In the genomic region with DNA sequence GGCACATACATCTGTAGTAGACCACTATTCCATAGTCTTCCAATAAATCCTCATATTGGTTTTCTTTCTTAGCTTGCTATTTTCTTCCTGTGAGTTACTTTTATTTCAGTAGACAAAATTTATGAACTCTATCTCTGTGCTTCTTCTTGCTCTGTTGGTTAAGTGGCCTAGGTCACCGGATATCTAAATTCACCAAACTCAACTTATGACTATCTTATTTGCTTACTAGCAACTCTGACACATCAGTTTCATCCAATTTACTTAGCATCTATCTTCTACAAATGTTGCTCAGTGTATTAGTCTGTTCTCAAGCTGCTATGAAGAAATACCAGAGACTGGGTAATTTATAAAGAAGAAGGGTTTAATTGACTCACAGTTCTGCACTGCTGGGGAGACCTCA, we compare ENCODE assay signal across 18 cellular contexts.
A peak's percentile ranks its signal among the peaks of the same experiment; 100 is the strongest.
DNase-seq lines count a peak whose midpoint lies in the region; ATAC-seq lines count a peak whose summit lies in the region.
"Had no signal": no experiment of that assay in that cellular context is flagged by ENCODE, and none has a peak within 500 bp of the region (broad histone marks: within the 10 kb centered on the region; RNA-seq: fewer than 3 reads in every experiment).

No MANE protein-coding gene starts in this region.

- DNase-seq in DMS53 treated with DMSO at 0.1 percent for 48 hours (lab: John Stamatoyannopoulos, UW; ENCODE audit: unreplicated experiment) (no peak), NCI-H2227 (lab: John Stamatoyannopoulos, UW; ENCODE audit: unreplicated experiment) (no peak), AML-193 (lab: John Stamatoyannopoulos, UW) (no peak)
- DNase-seq: BE2C; C1 segment of cervical spinal cord; CD4-positive, alpha-beta memory T cell; CD4-positive, CD25-positive, alpha-beta regulatory T cell; CD8-positive, alpha-beta memory T cell; COR-L47; DMS 273 treated with DMSO at 0.1 percent for 48 hours; DMS153; DMS53; DMS79 treated with DMSO at 0.1 percent for 48 hours; GF-D8 had no signal

- ATAC-seq in GM19351 (IDR thresholded peaks at IDR 0.05; ENCODE audit: unreplicated experiment) (peak; percentile 50), HG02870 (IDR thresholded peaks at IDR 0.05; ENCODE audit: unreplicated experiment) (peak; percentile 69), HG03442 (IDR thresholded peaks at IDR 0.05; ENCODE audit: unreplicated experiment) (peak; percentile 48)
- ATAC-seq: A549 had no signal
